1 cellular context compared by ENCODE assay signal in genomic region chr6:101830501-101831031, GRCh38.
TF ChIP-seq lines count a peak whose summit lies in the region.

No MANE protein-coding gene starts in this region.

TF ChIP-seq in IMR-90, 13 proteins besides CTCF, POLR2A, EP300 and RAD21 (continued from another document):
- TF ChIP-seq ELK1 (IDR thresholded peaks at IDR 0.05; ENCODE audit: borderline replicate concordance, low read depth, low read length) (no peak), RCOR1 (IDR thresholded peaks at IDR 0.05; ENCODE audit: insufficient replicate concordance, low read length) (no peak), USF2 (IDR thresholded peaks at IDR 0.05; ENCODE audit: low read depth, low read length) (no peak), RFX5 (IDR thresholded peaks at IDR 0.05; ENCODE audit: low read depth, low read length) (no peak), FOS (IDR thresholded peaks at IDR 0.05; ENCODE audit: low read depth, low read length) (no peak), NFE2L2 (IDR thresholded peaks at IDR 0.05; ENCODE audit: low read depth, low read length) (no peak), CHD1 (IDR thresholded peaks at IDR 0.05; ENCODE audit: low read depth, low read length) (no peak)
